29 cellular contexts compared by ENCODE assay signal in genomic region chr6:105691971-105692370, GRCh38.
"Had no signal": no experiment of that assay in that cellular context is flagged by ENCODE, and none has a peak within 500 bp of the region (broad histone marks: within the 10 kb centered on the region; RNA-seq: fewer than 3 reads in every experiment).

No MANE protein-coding gene starts in this region.

- H3K4me3 Mint-ChIP-seq: activated CD4-positive, alpha-beta memory T cell treated with anti-CD3 and anti-CD28 coated beads for 36 hours; activated naive CD4-positive, alpha-beta T cell treated with anti-CD3 and anti-CD28 coated beads for 36 hours; activated T-helper 1 cell treated with anti-CD3 and anti-CD28 coated beads, Interleukin-12 subunit alpha, Interleukin-12 subunit beta, Interleukin-2, Interleukin-4 antibody, amounts not matched to agents 30 ng/mL and 10 ng/mL and 1 ng/mL, durations not matched to agents 14 hours and 24 hours and 36 hours; endodermal cell; immature natural killer cell; nephron progenitor cell; stimulated activated memory B cell treated with anti-CD40 and anti-IgM and Interleukin-4, amounts not matched to agents 10 μg/mL and 1 μg/mL and 100 μg/mL, for 72 hours; stimulated activated naive CD8-positive, alpha-beta T cell treated with anti-CD3 and anti-CD28 coated beads, Interleukin-15, amount 100 ng/mL, for 72 hours; T-helper 2 cell treated with Interferon-gamma antibody and Interleukin-4, amounts not matched to agents 5 μg/mL and 100 μg/mL, for 36 hours; type B pancreatic cell had no signal

- H3K27me3 Mint-ChIP-seq: type B pancreatic cell had no signal

- H3K27ac Mint-ChIP-seq: activated CD4-positive, alpha-beta memory T cell treated with anti-CD3 and anti-CD28 coated beads for 36 hours; activated naive CD4-positive, alpha-beta T cell treated with anti-CD3 and anti-CD28 coated beads for 36 hours; endodermal cell; immature natural killer cell; nephron progenitor cell; stimulated activated memory B cell treated with anti-CD40 and anti-IgM and Interleukin-4, amounts not matched to agents 10 μg/mL and 1 μg/mL and 100 μg/mL, for 72 hours; stimulated activated naive CD8-positive, alpha-beta T cell treated with anti-CD3 and anti-CD28 coated beads, Interleukin-15, amount 100 ng/mL, for 72 hours; T-helper 2 cell treated with Interferon-gamma antibody and Interleukin-4, amounts not matched to agents 5 μg/mL and 100 μg/mL, for 36 hours; type B pancreatic cell had no signal

- ATAC-seq: esophagus mucosa; heart left ventricle; left lung; stimulated activated memory B cell treated with anti-CD40 and anti-IgM and Interleukin-4, amounts not matched to agents 10 μg/mL and 1 μg/mL and 100 μg/mL, for 72 hours; stimulated activated naive CD8-positive, alpha-beta T cell treated with anti-CD3 and anti-CD28 coated beads, Interleukin-15, amount 100 ng/mL, for 72 hours had no signal

- H3K4me1 Mint-ChIP-seq: endodermal cell; stimulated activated naive CD8-positive, alpha-beta T cell treated with anti-CD3 and anti-CD28 coated beads, Interleukin-15, amount 100 ng/mL, for 72 hours had no signal

- H3K36me3 Mint-ChIP-seq: type B pancreatic cell had no signal

- DNase-seq: activated CD4-positive, alpha-beta memory T cell treated with anti-CD3 and anti-CD28 coated beads for 36 hours; activated CD4-positive, alpha-beta T cell treated with anti-CD3 and anti-CD28 coated beads for 4 hours; activated CD8-positive, alpha-beta memory T cell treated with anti-CD3 and anti-CD28 coated beads, Interleukin-2, amount 50 U/mL, for 4 hours; activated effector memory CD4-positive, alpha-beta T cell treated with anti-CD3 and anti-CD28 coated beads, Interleukin-2, amount 50 U/mL, for 16 hours; activated naive CD4-positive, alpha-beta T cell treated with anti-CD3 and anti-CD28 coated beads for 36 hours; activated T-cell treated with anti-CD3 and anti-CD28 coated beads, Interleukin-2, amount 50 U/mL, for 1 hour; amygdala; central memory CD4-positive, alpha-beta T cell; endodermal cell; heart left ventricle; hypothalamus; immature natural killer cell; kidney glomerular epithelial cell; left lung; nephron progenitor cell; ovary; sigmoid colon; small intestine; stimulated activated CD4-positive, alpha-beta T cell treated with anti-CD3 and anti-CD28 coated beads, Interleukin-4, amount 100 ng/mL, for 4 hours; stimulated activated CD8-positive, alpha-beta memory T cell treated with anti-CD3 and anti-CD28 coated beads, Interleukin-4, amount 100 ng/mL, for 48 hours; stimulated activated naive CD8-positive, alpha-beta T cell treated with anti-CD3 and anti-CD28 coated beads, Interleukin-15, amount 100 ng/mL, for 72 hours; substantia nigra; T-helper 1 cell; uterus had no signal
